ENCODE assay signal across 8 cellular contexts in the genomic region with DNA sequence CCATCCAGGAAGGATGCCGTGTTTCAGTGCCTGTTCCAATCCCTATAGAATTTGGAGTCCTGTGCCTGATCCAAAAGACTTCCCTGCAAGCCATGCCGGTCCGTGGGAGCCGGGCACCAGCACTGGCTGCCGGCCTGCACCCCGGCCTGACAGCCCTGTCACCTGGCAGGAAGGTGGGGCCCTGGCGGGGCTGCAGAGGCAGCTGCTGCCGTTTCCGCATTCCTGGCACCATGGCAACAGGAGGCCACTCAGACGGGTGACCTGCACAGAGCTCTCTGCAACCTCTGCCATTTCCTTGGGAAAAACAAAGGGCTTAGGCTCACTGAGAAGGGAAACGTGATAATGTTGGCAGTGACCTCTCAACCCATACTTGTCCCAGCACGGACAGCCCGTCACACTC.
DNase-seq lines count a peak whose midpoint lies in the region; ATAC-seq and TF ChIP-seq lines count a peak whose summit lies in the region.

No MANE protein-coding gene starts in this region.

- no peak overlapping the region for H3K4me3 ChIP-seq in epithelial cell of esophagus (ENCODE audit: low read length)

- ATAC-seq in HG03521 (IDR thresholded peaks at IDR 0.05; ENCODE audit: unreplicated experiment) (peak; percentile 67), GM21717 (IDR thresholded peaks at IDR 0.05; ENCODE audit: unreplicated experiment) (no peak)

- DNase-seq in NCI-H345 treated with DMSO at 0.1 percent for 48 hours (lab: John Stamatoyannopoulos, UW; ENCODE audit: unreplicated experiment) = peak; percentile 32
- peak; percentile 53 for DNase-seq in epithelial cell of esophagus (ENCODE audit: low read depth)
- peak; percentile 78 for DNase-seq in posterior vena cava (ENCODE audit: low spot score)
- no peak for DNase-seq in NCI-H524 treated with DMSO at 0.1 percent for 48 hours (lab: John Stamatoyannopoulos, UW)
- DNase-seq in activated gamma-delta T cell treated with Interleukin-2 at 50 U/mL for 16 hours = no peak
- DNase-seq in stimulated activated CD4-positive, alpha-beta T cell treated with anti-CD3 and anti-CD28 coated beads, Interleukin-12 subunit alpha, Interleukin-12 subunit beta, amount 100 ng/mL, for 4 hours = no peak

- no peak for TF ChIP-seq CTCF in epithelial cell of esophagus (IDR thresholded peaks at IDR 0.05; ENCODE audit: insufficient read depth, low read depth, low read length, missing control alignments)

- intact Hi-C loops in posterior vena cava (cut with DNase I) = loop anchor here in 1 of 2 donors (1.0 kb wide), 1 partner anchor 25 kb away; no protein-coding TSS in a partner anchor

Comparison
In these comparisons a context has a peak if more than half of its experiments do, and no peak if none do; other contexts are left out.
1. DNase-seq: peak in NCI-H345 treated with DMSO at 0.1 percent for 48 hours (single experiment), epithelial cell of esophagus (single experiment) and posterior vena cava (single experiment); none in NCI-H524 treated with DMSO at 0.1 percent for 48 hours (single experiment), activated gamma-delta T cell treated with Interleukin-2 at 50 U/mL for 16 hours (single experiment) and stimulated activated CD4-positive, alpha-beta T cell treated with anti-CD3 and anti-CD28 coated beads, Interleukin-12 subunit alpha, Interleukin-12 subunit beta, amount 100 ng/mL, for 4 hours (single experiment).